In the genomic region with DNA sequence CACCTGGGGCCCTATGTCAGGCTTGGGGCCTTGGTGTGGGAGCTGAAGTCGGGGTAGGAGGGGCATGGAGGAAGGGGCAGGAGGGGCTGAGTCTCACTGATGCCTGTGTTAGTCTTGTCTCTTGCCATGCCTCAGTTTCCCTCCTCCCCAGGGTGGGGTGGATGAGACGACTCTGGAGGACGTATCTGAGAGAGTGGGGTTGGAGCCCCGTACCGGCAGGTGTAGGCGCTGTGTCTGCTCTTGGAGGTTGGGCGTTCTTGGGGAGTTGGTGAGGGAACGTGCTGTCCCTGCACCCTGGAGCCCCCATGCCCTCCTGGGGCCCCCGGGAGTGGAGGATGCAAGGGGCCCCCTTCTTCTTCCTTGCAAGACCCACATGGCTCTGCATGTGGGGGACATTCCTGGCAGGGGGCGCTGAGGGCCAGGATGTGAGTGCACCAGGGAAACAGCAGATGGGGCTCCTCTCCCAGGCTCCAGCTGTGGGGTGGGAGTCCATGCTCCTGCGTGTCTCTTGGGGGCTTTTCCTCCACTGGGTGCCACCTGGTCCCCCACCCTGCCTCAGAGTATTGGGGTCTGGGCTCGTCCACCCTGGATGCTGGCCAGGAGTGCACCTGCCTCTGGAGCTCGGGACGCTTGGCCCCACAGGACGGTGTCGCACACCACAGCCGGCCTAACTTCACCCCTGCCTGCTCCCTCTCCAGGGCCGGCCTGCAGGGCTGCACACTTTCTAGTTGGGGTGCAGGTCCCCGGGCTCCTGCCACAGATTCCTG, we compare ENCODE assay signal across 8 cellular contexts.
DNase-seq lines count a peak whose midpoint lies in the region; TF ChIP-seq lines count a peak whose summit lies in the region.

No MANE protein-coding gene starts in this region.

- no peaks in the 10 kb centered on the region for H3K9me3 ChIP-seq in HEK293 (ENCODE audit: control insufficient read depth, insufficient read depth, low read depth, low read length)

- H3K36me3 ChIP-seq in HEK293 (ENCODE audit: control insufficient read depth in 2 of 2, insufficient read depth in 1 of 2, low read length in 2 of 2): no peaks in the 10 kb centered on the region

- POLR2A ChIA-PET in HEK293 (lab: Yijun Ruan, JAX): no interaction called here

- H3K4me3 ChIP-seq in HEK293 (ENCODE audit: low read depth, low read length): no peak overlapping the region
- no peak overlapping the region for H3K4me3 ChIP-seq in foreskin fibroblast (ENCODE audit: low read depth in 1 of 2, low read length in 2 of 2)

- DNase-seq in ACHN (peak; percentile 32), foreskin fibroblast (peak in 1 of 2 donors; percentile 34), NCI-H226 (no peak), SHP77 treated with DMSO at 0.1 percent for 48 hours (lab: John Stamatoyannopoulos, UW) (no peak), NCI-H146 treated with DMSO at 0.1 percent for 48 hours (lab: John Stamatoyannopoulos, UW; ENCODE audit: unreplicated experiment) (no peak)
- peak; percentile 86 for DNase-seq in activated CD8-positive, alpha-beta memory T cell treated with anti-CD3 and anti-CD28 coated beads for 24 hours
- peak; percentile 55 to 62 for DNase-seq in stimulated activated CD4-positive, alpha-beta T cell treated with anti-CD3 and anti-CD28 coated beads, Interleukin-2, amount 100 ng/mL, for 24 hours

- CTCF ChIA-PET in HEK293 (lab: Yijun Ruan, JAX): interaction anchor here (0.7 kb wide), 2 partner anchors 65 to 242 kb away, joined by 3 read pairs; no protein-coding TSS in a partner anchor

- no peaks in the 10 kb centered on the region for H3K4me1 ChIP-seq in HEK293 (ENCODE audit: control insufficient read depth, insufficient read depth, low read length)

- no peak overlapping the region for H3K27ac ChIP-seq in HEK293 (ENCODE audit: extremely low read depth, low read depth, low read length)

- in situ Hi-C loops in ACHN (cut with HindIII; ENCODE audit: low pct_ligation_motif_present, low pct_unique_long_range_greater_than_20kb, low sequenced_read_pairs): no loop called here

- peak; percentile 92 for TF ChIP-seq CTCF in HEK293 (tag by site-specific recombination; IDR thresholded peaks at IDR 0.05)
- peak; percentile 38 for TF ChIP-seq CTCF in foreskin fibroblast (IDR thresholded peaks at IDR 0.05; ENCODE audit: low read depth, low read length)

TF ChIP-seq in HEK293, 187 proteins besides CTCF, POLR2A, EP300 and RAD21:
- no peak for TF ChIP-seq ZNF549 (tag by site-specific recombination; IDR thresholded peaks at IDR 0.05)
- TF ChIP-seq GLIS1 (tag by site-specific recombination; IDR thresholded peaks at IDR 0.05): peak; percentile 88
- no peak for TF ChIP-seq ZFP69B (tag by site-specific recombination; IDR thresholded peaks at IDR 0.05)
- TF ChIP-seq SCRT2 (tag by site-specific recombination; IDR thresholded peaks at IDR 0.05): no peak
- no peak for TF ChIP-seq ZNF302 (tag by site-specific recombination; IDR thresholded peaks at IDR 0.05; ENCODE audit: low read depth)
- no peak for TF ChIP-seq ZNF837 (tag by site-specific recombination; IDR thresholded peaks at IDR 0.05)
- TF ChIP-seq GLIS2 (tag by site-specific recombination; IDR thresholded peaks at IDR 0.05): peak; percentile 46
- no peak for TF ChIP-seq ZNF561 (tag by site-specific recombination; IDR thresholded peaks at IDR 0.05; ENCODE audit: borderline replicate concordance)
- no peak for TF ChIP-seq OSR2 (tag by site-specific recombination; IDR thresholded peaks at IDR 0.05)
- TF ChIP-seq ZNF48 (tag by site-specific recombination; IDR thresholded peaks at IDR 0.05): no peak
- TF ChIP-seq ZNF596 (tag by site-specific recombination; IDR thresholded peaks at IDR 0.05): no peak
- TF ChIP-seq ZNF362 (tag by site-specific recombination; IDR thresholded peaks at IDR 0.05): no peak
- TF ChIP-seq, protein P1, sequence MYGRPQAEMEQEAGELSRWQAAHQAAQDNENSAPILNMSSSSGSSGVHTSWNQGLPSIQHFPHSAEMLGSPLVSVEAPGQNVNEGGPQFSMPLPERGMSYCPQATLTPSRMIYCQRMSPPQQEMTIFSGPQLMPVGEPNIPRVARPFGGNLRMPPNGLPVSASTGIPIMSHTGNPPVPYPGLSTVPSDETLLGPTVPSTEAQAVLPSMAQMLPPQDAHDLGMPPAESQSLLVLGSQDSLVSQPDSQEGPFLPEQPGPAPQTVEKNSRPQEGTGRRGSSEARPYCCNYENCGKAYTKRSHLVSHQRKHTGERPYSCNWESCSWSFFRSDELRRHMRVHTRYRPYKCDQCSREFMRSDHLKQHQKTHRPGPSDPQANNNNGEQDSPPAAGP (tag by site-specific recombination; IDR thresholded peaks at IDR 0.05): no peak
- TF ChIP-seq ZNF660 (tag by site-specific recombination; IDR thresholded peaks at IDR 0.05): no peak
- no peak for TF ChIP-seq ZNF621 (tag by site-specific recombination; IDR thresholded peaks at IDR 0.05)
- no peak for TF ChIP-seq ZNF664 (tag by site-specific recombination; IDR thresholded peaks at IDR 0.05)
- no peak for TF ChIP-seq ZNF585B (tag by site-specific recombination; IDR thresholded peaks at IDR 0.05)
- TF ChIP-seq ZIC2 (tag by site-specific recombination; IDR thresholded peaks at IDR 0.05): peak; percentile 37; the same call in 1 of the 2 replicates
- no peak for TF ChIP-seq ZNF391 (tag by site-specific recombination; IDR thresholded peaks at IDR 0.05; ENCODE audit: borderline replicate concordance, low read depth)
- TF ChIP-seq ZNF2 (tag by site-specific recombination; IDR thresholded peaks at IDR 0.05): no peak
- TF ChIP-seq PRDM1 (tag by site-specific recombination; IDR thresholded peaks at IDR 0.05): no peak

Comparison
In these comparisons a context has a peak if more than half of its experiments do, and no peak if none do; other contexts are left out.
1. DNase-seq: peak in ACHN (single experiment), activated CD8-positive, alpha-beta memory T cell treated with anti-CD3 and anti-CD28 coated beads for 24 hours (single experiment) and stimulated activated CD4-positive, alpha-beta T cell treated with anti-CD3 and anti-CD28 coated beads, Interleukin-2, amount 100 ng/mL, for 24 hours (2 of 2); none in NCI-H226 (single experiment), SHP77 treated with DMSO at 0.1 percent for 48 hours (single experiment) and NCI-H146 treated with DMSO at 0.1 percent for 48 hours (single experiment).